8 cellular contexts compared by ENCODE assay signal in genomic region chr3:37861540-37862051, GRCh38. TPM values are rescaled to one million over a fixed set of nuclear protein-coding genes. Genes with fewer than 3 reads are reported as not detected.
A peak's percentile ranks its signal among the peaks of the same experiment; 100 is the strongest.
DNase-seq lines count a peak whose midpoint lies in the region; ATAC-seq, FAIRE-seq and TF ChIP-seq lines count a peak whose summit lies in the region.

CTDSPL (plus strand) TSS chr3:37861880; CDS start chr3:37862200, 320 bp downstream.

- H3K27me3 Mint-ChIP-seq in activated CD4-positive, alpha-beta T cell treated with anti-CD3 and anti-CD28 coated beads for 36 hours: peaks cover 5% of the 10 kb centered on the region

- H2AFZ ChIP-seq in keratinocyte (ENCODE audit: control insufficient read depth, low read length): peak within 1 kb of the TSS; percentile 69

- H3K36me3 ChIP-seq in keratinocyte (ENCODE audit: control insufficient read depth in 2 of 2, extremely low read depth in 1 of 2, insufficient read depth in 2 of 2, low read length in 2 of 2) (no peaks in the 10 kb centered on the region), small intestine (ENCODE audit: control insufficient read depth in 2 of 2, insufficient read depth in 2 of 2, low read length in 2 of 2) (no peaks in the 10 kb centered on the region)

- H3K9me3 ChIP-seq in keratinocyte (ENCODE audit: control insufficient read depth, low read depth, low read length): no peaks in the 10 kb centered on the region
- no peaks in the 10 kb centered on the region for H3K9me3 ChIP-seq in small intestine (ENCODE audit: control insufficient read depth, low read depth)

- H3K36me3 Mint-ChIP-seq in activated CD4-positive, alpha-beta T cell treated with anti-CD3 and anti-CD28 coated beads for 36 hours (ENCODE audit: low read depth): no peaks in the 10 kb centered on the region

- CTCF ChIA-PET in activated CD4-positive, alpha-beta T cell treated with anti-CD3 and anti-CD28 coated beads for 36 hours (lab: Charles Lee): interaction anchor here (0.6 kb wide), 1 partner anchor 106 kb away, joined by 3 read pairs; no protein-coding TSS in a partner anchor
- CTCF ChIA-PET in RWPE1 (lab: Yijun Ruan, JAX): no interaction called here

- no peaks in the 10 kb centered on the region for H3K27me3 ChIP-seq in keratinocyte (ENCODE audit: control insufficient read depth, extremely low read depth, insufficient read depth, low read length)
- no peaks in the 10 kb centered on the region for H3K27me3 ChIP-seq in small intestine (ENCODE audit: control insufficient read depth in 2 of 2, insufficient read depth in 2 of 2, low read length in 2 of 2)

- no peak for FAIRE-seq in keratinocyte (lab: Jason Lieb, UNC)
- no peak for FAIRE-seq in small intestine (lab: Jason Lieb, UNC)

- H3K9me3 Mint-ChIP-seq in activated CD4-positive, alpha-beta T cell treated with anti-CD3 and anti-CD28 coated beads for 36 hours (ENCODE audit: low read depth): no peaks in the 10 kb centered on the region

- peak within 1 kb of the TSS; percentile 78 for H3K27ac Mint-ChIP-seq in activated CD4-positive, alpha-beta T cell treated with anti-CD3 and anti-CD28 coated beads for 36 hours

- WGBS in small intestine, 3 donors: 0 to 2% (median 0%) methylated on average over 23 to 58 of the region's 60 CpGs

- H3K79me2 ChIP-seq in keratinocyte (ENCODE audit: control insufficient read depth, insufficient read depth, low read length): peaks cover 57% of the 10 kb centered on the region

- H3K9me1 ChIP-seq in keratinocyte (ENCODE audit: control insufficient read depth, extremely low read depth, insufficient read depth, low read length): no peaks in the 10 kb centered on the region

- TF ChIP-seq CTCF in RWPE1 (conservative IDR thresholded peaks at IDR 0.05; ENCODE audit: low read depth) (no peak), choroid plexus epithelial cell (conservative IDR thresholded peaks at IDR 0.05; ENCODE audit: low read depth, low read length) (no peak), keratinocyte (optimal IDR thresholded peaks at IDR 0.05 in 1 of 3, IDR thresholded peaks at IDR 0.05 in 1 of 3, conservative IDR thresholded peaks at IDR 0.05 in 1 of 3; ENCODE audit: extremely low read depth in 1 of 3, insufficient read depth in 2 of 3, low read length in 3 of 3) (no peak)

- peak within 1 kb of the TSS; percentile 75 for H3K4me3 Mint-ChIP-seq in activated CD4-positive, alpha-beta T cell treated with anti-CD3 and anti-CD28 coated beads for 36 hours

- intact Hi-C loops in activated CD4-positive, alpha-beta T cell treated with anti-CD3 and anti-CD28 coated beads for 36 hours (cut with DNase I, micrococcal nuclease): no loop called here

- peaks cover 48% of the 10 kb centered on the region for H3K4me1 ChIP-seq in keratinocyte (ENCODE audit: control insufficient read depth, extremely low read depth, insufficient read depth, low read length)
- no peaks in the 10 kb centered on the region for H3K4me1 ChIP-seq in small intestine (ENCODE audit: control insufficient read depth in 2 of 2, insufficient read depth in 1 of 2, low read depth in 1 of 2, low read length in 1 of 2)

- H3K27ac ChIP-seq in RWPE1: peak within 1 kb of the TSS; percentile 93
- peak within 1 kb of the TSS; percentile 70 for H3K27ac ChIP-seq in keratinocyte (ENCODE audit: control insufficient read depth, insufficient read depth, low read length)
- peak within 1 kb of the TSS; percentile 17 to 86 for H3K27ac ChIP-seq in small intestine (ENCODE audit: low read depth in 1 of 2, low read length in 1 of 2)

- no peak for ATAC-seq in activated CD4-positive, alpha-beta T cell treated with anti-CD3 and anti-CD28 coated beads for 36 hours
- no peak for ATAC-seq in HG02840 (IDR thresholded peaks at IDR 0.05; ENCODE audit: low FRiP score, unreplicated experiment)

- POLR2A ChIA-PET in activated CD4-positive, alpha-beta T cell treated with anti-CD3 and anti-CD28 coated beads for 36 hours (lab: Charles Lee): no interaction called here
- POLR2A ChIA-PET in RWPE1 (lab: Yijun Ruan, JAX; ENCODE audit: low non-redundant PET): no interaction called here

- H3K4me3 ChIP-seq in choroid plexus epithelial cell (ENCODE audit: low read depth, low read length): peak within 1 kb of the TSS; percentile 72
- H3K4me3 ChIP-seq in keratinocyte (ENCODE audit: control insufficient read depth in 2 of 3, extremely low read depth in 1 of 3, insufficient read depth in 2 of 3, low read depth in 1 of 3, low read length in 3 of 3): peak within 1 kb of the TSS; percentile 58 to 88 (median 84)
- H3K4me3 ChIP-seq in small intestine (ENCODE audit: low read depth in 1 of 2, low read length in 2 of 2): peak within 1 kb of the TSS; percentile 66 to 80

- peak; percentile 44 for DNase-seq in activated CD4-positive, alpha-beta T cell treated with anti-CD3 and anti-CD28 coated beads for 36 hours
- no peak for DNase-seq in activated CD4-positive, alpha-beta T cell treated with anti-CD3 and anti-CD28 coated beads for 4 hours
- DNase-seq in RWPE1 (ENCODE audit: low spot score) (peak; percentile 35), choroid plexus epithelial cell (ENCODE audit: low read depth) (peak; percentile 63), keratinocyte (ENCODE audit: low read depth, low spot score) (no peak), small intestine (peak; percentile 71), GF-D8 (lab: John Stamatoyannopoulos, UW) (no peak)

- H4K20me1 ChIP-seq in keratinocyte (ENCODE audit: control insufficient read depth, extremely low read depth, insufficient read depth, low read length): peaks cover 10% of the 10 kb centered on the region

- H3K9ac ChIP-seq in keratinocyte (ENCODE audit: control insufficient read depth, extremely low read depth, insufficient read depth, low read length): peak within 1 kb of the TSS; percentile 81

- H3K4me1 Mint-ChIP-seq in activated CD4-positive, alpha-beta T cell treated with anti-CD3 and anti-CD28 coated beads for 36 hours: peaks cover 23% of the 10 kb centered on the region

- peak within 1 kb of the TSS; percentile 92 for H3K4me2 ChIP-seq in keratinocyte (ENCODE audit: control insufficient read depth, extremely low read depth, insufficient read depth, low read depth, low read length)

- dilution Hi-C loops in keratinocyte (cut with MboI; ENCODE audit: extremely low pct_ligation_motif_present, low sequenced_read_pairs): no loop called here

RNA-seq across cellular contexts. Expression of gene CTDSPL, which starts in this region (rescaled TPM):
- total RNA-seq in activated CD4-positive, alpha-beta T cell treated with anti-CD3 and anti-CD28 coated beads for 36 hours: 1 to 10 TPM; 3.9 to 5.3 TPM
- polyA plus RNA-seq in keratinocyte: 77.7 to 83.2 TPM (median 83.0 TPM) in 3 replicates
- 8.3 TPM for polyA plus RNA-seq in keratinocyte (2011; ENCODE audit: low read depth)
- 63.8 and 80.6 TPM in 2 replicates for polyA plus RNA-seq in keratinocyte (2011; cell fraction: cytosol; rRNA removed)
- polyA plus RNA-seq in keratinocyte (2011; cell fraction: nucleus; rRNA removed): 62.6 and 70.5 TPM in 2 replicates
- polyA plus RNA-seq in keratinocyte (2012; ENCODE audit: low replicate concordance): 43.9 and 69.2 TPM in 2 replicates
- polyA minus RNA-seq in keratinocyte: 104 to 118 TPM (median 106 TPM) in 3 replicates
- 52.8 TPM for polyA minus RNA-seq in keratinocyte (2011; cell fraction: cytosol; rRNA and poly(A)+ RNA removed)
- 31.5 and 49.4 TPM in 2 replicates for polyA minus RNA-seq in keratinocyte (2011; cell fraction: nucleus; rRNA and poly(A)+ RNA removed)
- polyA plus RNA-seq in small intestine: 10 to 100 TPM; 11.6 to 16.7 (median 12.3) TPM

Comparison
In these comparisons a context has a peak if more than half of its experiments do, and no peak if none do; other contexts are left out.
1. DNase-seq: peak in activated CD4-positive, alpha-beta T cell treated with anti-CD3 and anti-CD28 coated beads for 36 hours (single experiment), RWPE1 (single experiment), choroid plexus epithelial cell (single experiment) and small intestine (single experiment); none in activated CD4-positive, alpha-beta T cell treated with anti-CD3 and anti-CD28 coated beads for 4 hours (0 of 2), keratinocyte (single experiment) and GF-D8 (single experiment).
2. Peak in every context shown above with its lines, with median percentiles within 50 percentile points of each other: H3K27ac ChIP-seq and H3K4me3 ChIP-seq.